ENCODE assay signal across 19 cellular contexts in the genomic region with DNA sequence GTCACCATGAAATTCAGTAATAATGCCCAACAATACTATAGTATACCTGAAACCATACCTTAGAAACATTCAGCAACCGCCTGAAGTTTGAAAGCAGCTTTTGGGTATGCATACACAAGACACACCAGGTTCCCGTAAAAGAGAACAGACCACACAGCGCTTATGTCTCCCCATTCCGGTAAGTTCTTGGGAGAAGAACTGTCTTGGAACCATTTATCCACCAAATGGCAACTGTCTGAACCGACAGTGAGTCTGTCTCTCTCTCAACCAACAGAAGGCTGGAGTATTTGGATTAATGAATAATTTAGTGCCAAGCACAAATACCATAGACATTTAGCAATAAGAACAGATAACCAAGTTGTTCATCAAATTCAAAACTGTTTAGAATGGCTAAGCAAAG. TPM values are rescaled to one million over a fixed set of nuclear protein-coding genes. Genes with fewer than 3 reads are reported as not detected.
DNase-seq lines count a peak whose midpoint lies in the region; TF ChIP-seq lines count a peak whose summit lies in the region.
"Had no signal": no experiment of that assay in that cellular context is flagged by ENCODE, and none has a peak within 500 bp of the region (broad histone marks: within the 10 kb centered on the region; RNA-seq: fewer than 3 reads in every experiment).

No MANE protein-coding gene starts in this region.

- peaks cover 11 to 100% (median 93%) of the 10 kb centered on the region in 4 donors for H3K4me1 ChIP-seq in esophagus muscularis mucosa
- H3K4me1 ChIP-seq in muscle layer of duodenum (ENCODE audit: control insufficient read depth in 1 of 2, insufficient read depth in 2 of 2, low read length in 2 of 2): peaks cover 0 to 34% of the 10 kb centered on the region in 2 donors
- H3K4me1 ChIP-seq in sigmoid colon: peaks cover 0 to 99% (median 63%) of the 10 kb centered on the region in 4 donors
- H3K4me1 ChIP-seq in transverse colon: peaks cover 0 to 36% (median 5%) of the 10 kb centered on the region in 4 donors
- H3K4me1 ChIP-seq: A549, Caco-2, HAP-1 had no signal

- intact Hi-C loops in esophagus muscularis mucosa (cut with DNase I): no loop called here
- intact Hi-C loops in sigmoid colon (cut with DNase I): no loop called here
- intact Hi-C loops in transverse colon (cut with DNase I; ENCODE audit: low total_unique reads): no loop called here

- no peaks in the 10 kb centered on the region for H3K27me3 ChIP-seq in esophagus muscularis mucosa
- peaks cover 2% of the 10 kb centered on the region for H3K27me3 ChIP-seq in muscle layer of duodenum (ENCODE audit: low read depth, low read length)
- H3K27me3 ChIP-seq in sigmoid colon: no peaks in the 10 kb centered on the region
- peaks cover 45% of the 10 kb centered on the region for H3K27me3 ChIP-seq in transverse colon

- TF ChIP-seq POLR2A in esophagus muscularis mucosa (IDR thresholded peaks at IDR 0.05; ENCODE audit: low read depth) (no peak), sigmoid colon (IDR thresholded peaks at IDR 0.05) (no peak), transverse colon (IDR thresholded peaks at IDR 0.05) (no peak)

- H3K27ac ChIP-seq in esophagus muscularis mucosa (replicated peaks in 1 of 4) (peak overlapping the region; percentile 95 to 98 (median 97)), muscle layer of duodenum (ENCODE audit: low read length) (peak overlapping the region; percentile 65), sigmoid colon (peak overlapping the region in 3 of 4 donors; percentile 72 to 96 (median 79)), transverse colon (peak overlapping the region; percentile 57 to 96 (median 64))
- H3K27ac ChIP-seq: 22Rv1, A549, C4-2B, GM23248 had no signal

- in situ Hi-C loops in transverse colon (cut with MboI; ENCODE audit: low pct_ligation_motif_present in 1 of 4, low pct_unique_long_range_greater_than_20kb in 1 of 4, low sequenced_read_pairs in 3 of 4): loop anchor here in 3 of 4 donors (25.0 kb wide), 1 partner anchor 906 kb away; no protein-coding TSS in a partner anchor

- H3K9me3 ChIP-seq in esophagus muscularis mucosa (no peaks in the 10 kb centered on the region), muscle layer of duodenum (ENCODE audit: control insufficient read depth in 1 of 2, low read length in 2 of 2) (no peaks in the 10 kb centered on the region), sigmoid colon (no peaks in the 10 kb centered on the region), transverse colon (no peaks in the 10 kb centered on the region)
- H3K9me3 ChIP-seq: A549, Caco-2, HAP-1 had no signal

- H3K4me3 ChIP-seq in esophagus muscularis mucosa: peak overlapping the region in 2 of 4 donors; percentile 6 to 18
- H3K4me3 ChIP-seq in muscle layer of duodenum (ENCODE audit: low read depth in 1 of 2, low read length in 2 of 2): peak overlapping the region in 1 of 2 donors; percentile 29
- no peak overlapping the region for H3K4me3 ChIP-seq in sigmoid colon
- H3K4me3 ChIP-seq in transverse colon: no peak overlapping the region
- H3K4me3 ChIP-seq: A549, GM23248, HAP-1 had no signal

- TF ChIP-seq EP300 in esophagus muscularis mucosa (IDR thresholded peaks at IDR 0.05) (peak; percentile 57), sigmoid colon (IDR thresholded peaks at IDR 0.05) (no peak), transverse colon (IDR thresholded peaks at IDR 0.05; ENCODE audit: low read depth) (no peak)

- DNase-seq in esophagus muscularis mucosa (ENCODE audit: extremely low spot score) (no peak), sigmoid colon (peak; percentile 40), transverse colon (no peak), NCI-H2196 treated with DMSO at 0.1 percent for 48 hours (lab: John Stamatoyannopoulos, UW; ENCODE audit: unreplicated experiment) (no peak), T-helper 1 cell (no peak)
- no peak for DNase-seq in activated CD4-positive, alpha-beta T cell treated with anti-CD3 and anti-CD28 coated beads for 48 hours
- DNase-seq: AML-193; Caco-2; CD4-positive, alpha-beta T cell; GDM1; GM23248 had no signal

- 46% methylated on average over 5 of the region's 5 CpGs for WGBS in esophagus muscularis mucosa
- WGBS in sigmoid colon, 2 donors: 78 to 79% methylated on average over 5 of the region's 5 CpGs
- WGBS in transverse colon (ENCODE audit: low coverage in 1 of 2), 2 donors: 66 to 78% methylated on average over 5 of the region's 5 CpGs

- no peak for TF ChIP-seq CTCF in esophagus muscularis mucosa (IDR thresholded peaks at IDR 0.05)
- no peak for TF ChIP-seq CTCF in sigmoid colon (IDR thresholded peaks at IDR 0.05)
- TF ChIP-seq CTCF in transverse colon (IDR thresholded peaks at IDR 0.05): no peak

- H3K36me3 ChIP-seq in esophagus muscularis mucosa: no peaks in the 10 kb centered on the region
- H3K36me3 ChIP-seq in muscle layer of duodenum (ENCODE audit: control insufficient read depth in 1 of 2, insufficient read depth in 2 of 2, low read length in 2 of 2): no peaks in the 10 kb centered on the region
- no peaks in the 10 kb centered on the region for H3K36me3 ChIP-seq in sigmoid colon
- no peaks in the 10 kb centered on the region for H3K36me3 ChIP-seq in transverse colon
- H3K36me3 ChIP-seq: HAP-1 had no signal

RNA-seq across cellular contexts. Expression of a gene that starts 7.6 kb away (rescaled TPM):
- total RNA-seq in esophagus muscularis mucosa (100 to 1,000 TPM; 101 to 312 (median 188) TPM), sigmoid colon (10 to 100 TPM; 21.8 to 58.6 (median 32.8) TPM), transverse colon (10 to 100 TPM in 2 of 4 donors, 1 to 10 TPM in 2; 8.6 to 53.3 (median 20.6) TPM)
- polyA plus RNA-seq in sigmoid colon: 10 to 100 TPM in 1 of 3 donors, 1 to 10 TPM in 2; 1.4 to 18.5 (median 6.0) TPM
- total RNA-seq: CD4-positive, alpha-beta T cell; Daoy; HepG2 had no signal
- polyA plus RNA-seq: HepG2, IgD-negative memory B cell had no signal
